Comparison of ENCODE assay signal across 1 cellular context in the genomic region with DNA sequence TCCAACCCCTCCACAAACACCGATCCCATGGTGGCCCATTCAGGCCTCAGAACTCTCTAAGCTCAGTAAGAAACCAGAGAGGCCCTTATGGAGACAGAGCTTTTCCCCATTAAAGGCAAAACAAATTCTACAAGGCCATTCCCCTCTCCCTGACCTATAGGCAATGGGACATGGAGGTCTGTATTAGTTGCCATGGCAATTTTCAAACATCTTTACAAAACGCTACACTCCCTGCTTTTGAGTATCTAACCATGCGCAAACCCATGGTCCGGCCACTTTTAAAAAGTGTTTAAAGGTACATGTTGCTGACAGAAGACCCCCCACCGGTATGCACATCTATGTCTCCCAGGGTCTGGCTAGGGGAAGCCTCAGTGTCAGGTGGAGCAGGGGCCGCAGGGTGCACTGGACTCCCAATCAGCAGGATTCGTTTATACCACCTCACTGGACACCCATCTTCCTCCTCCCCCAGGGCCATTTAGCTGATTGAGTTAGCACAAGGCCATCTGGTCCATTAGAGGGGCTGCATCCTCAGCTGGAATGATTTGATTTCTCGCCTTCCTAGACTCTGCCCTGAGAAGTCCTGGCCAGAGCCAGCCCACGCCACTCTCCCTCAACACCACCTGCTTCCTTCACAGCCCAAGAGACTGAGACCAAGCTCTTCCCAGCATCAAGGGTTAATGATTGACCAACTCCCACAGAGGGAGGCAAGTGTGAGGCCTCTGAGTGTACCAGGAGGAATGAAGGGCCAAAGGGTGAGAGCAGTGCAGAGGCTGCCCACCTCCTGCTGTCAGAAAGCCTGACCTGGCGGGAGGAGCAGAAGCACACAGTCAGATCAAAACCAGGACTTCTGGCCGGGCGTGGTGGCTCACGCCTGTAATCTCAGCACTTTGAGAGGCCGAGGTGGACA.
TF ChIP-seq lines count a peak whose summit lies in the region.

No MANE protein-coding gene starts in this region.

TF ChIP-seq in SK-N-SH, 30 proteins besides CTCF, POLR2A, EP300 and RAD21:
- peak; percentile 63 for TF ChIP-seq CHD2 (IDR thresholded peaks at IDR 0.05; ENCODE audit: low read length, partially characterized antibody)
- TF ChIP-seq, protein P1, sequence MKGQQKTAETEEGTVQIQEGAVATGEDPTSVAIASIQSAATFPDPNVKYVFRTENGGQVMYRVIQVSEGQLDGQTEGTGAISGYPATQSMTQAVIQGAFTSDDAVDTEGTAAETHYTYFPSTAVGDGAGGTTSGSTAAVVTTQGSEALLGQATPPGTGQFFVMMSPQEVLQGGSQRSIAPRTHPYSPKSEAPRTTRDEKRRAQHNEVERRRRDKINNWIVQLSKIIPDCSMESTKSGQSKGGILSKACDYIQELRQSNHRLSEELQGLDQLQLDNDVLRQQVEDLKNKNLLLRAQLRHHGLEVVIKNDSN (IDR thresholded peaks at IDR 0.05; ENCODE audit: borderline replicate concordance, low read depth) = no peak
- TF ChIP-seq, protein P2, sequence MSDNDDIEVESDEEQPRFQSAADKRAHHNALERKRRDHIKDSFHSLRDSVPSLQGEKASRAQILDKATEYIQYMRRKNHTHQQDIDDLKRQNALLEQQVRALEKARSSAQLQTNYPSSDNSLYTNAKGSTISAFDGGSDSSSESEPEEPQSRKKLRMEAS (IDR thresholded peaks at IDR 0.05; ENCODE audit: low read depth) = no peak
- peak; percentile 76 for TF ChIP-seq MXI1 (IDR thresholded peaks at IDR 0.05; ENCODE audit: low read depth, low read length)
- TF ChIP-seq RCOR1 (IDR thresholded peaks at IDR 0.05; ENCODE audit: low read length) = peak; percentile 82; the same call in 1 of the 2 replicates
- TF ChIP-seq FOXJ3 (CRISPR knock-in tag; IDR thresholded peaks at IDR 0.05) = peak; percentile 91
- TF ChIP-seq TCF12 (IDR thresholded peaks at IDR 0.05) = no peak
- TF ChIP-seq NRF1 (IDR thresholded peaks at IDR 0.05; ENCODE audit: low read depth, low read length) = no peak
- TF ChIP-seq, protein P3, sequence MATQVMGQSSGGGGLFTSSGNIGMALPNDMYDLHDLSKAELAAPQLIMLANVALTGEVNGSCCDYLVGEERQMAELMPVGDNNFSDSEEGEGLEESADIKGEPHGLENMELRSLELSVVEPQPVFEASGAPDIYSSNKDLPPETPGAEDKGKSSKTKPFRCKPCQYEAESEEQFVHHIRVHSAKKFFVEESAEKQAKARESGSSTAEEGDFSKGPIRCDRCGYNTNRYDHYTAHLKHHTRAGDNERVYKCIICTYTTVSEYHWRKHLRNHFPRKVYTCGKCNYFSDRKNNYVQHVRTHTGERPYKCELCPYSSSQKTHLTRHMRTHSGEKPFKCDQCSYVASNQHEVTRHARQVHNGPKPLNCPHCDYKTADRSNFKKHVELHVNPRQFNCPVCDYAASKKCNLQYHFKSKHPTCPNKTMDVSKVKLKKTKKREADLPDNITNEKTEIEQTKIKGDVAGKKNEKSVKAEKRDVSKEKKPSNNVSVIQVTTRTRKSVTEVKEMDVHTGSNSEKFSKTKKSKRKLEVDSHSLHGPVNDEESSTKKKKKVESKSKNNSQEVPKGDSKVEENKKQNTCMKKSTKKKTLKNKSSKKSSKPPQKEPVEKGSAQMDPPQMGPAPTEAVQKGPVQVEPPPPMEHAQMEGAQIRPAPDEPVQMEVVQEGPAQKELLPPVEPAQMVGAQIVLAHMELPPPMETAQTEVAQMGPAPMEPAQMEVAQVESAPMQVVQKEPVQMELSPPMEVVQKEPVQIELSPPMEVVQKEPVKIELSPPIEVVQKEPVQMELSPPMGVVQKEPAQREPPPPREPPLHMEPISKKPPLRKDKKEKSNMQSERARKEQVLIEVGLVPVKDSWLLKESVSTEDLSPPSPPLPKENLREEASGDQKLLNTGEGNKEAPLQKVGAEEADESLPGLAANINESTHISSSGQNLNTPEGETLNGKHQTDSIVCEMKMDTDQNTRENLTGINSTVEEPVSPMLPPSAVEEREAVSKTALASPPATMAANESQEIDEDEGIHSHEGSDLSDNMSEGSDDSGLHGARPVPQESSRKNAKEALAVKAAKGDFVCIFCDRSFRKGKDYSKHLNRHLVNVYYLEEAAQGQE (IDR thresholded peaks at IDR 0.05; ENCODE audit: low read depth, low read length) = no peak
- no peak for TF ChIP-seq GABPA (IDR thresholded peaks at IDR 0.05; ENCODE audit: low read depth)
- no peak for TF ChIP-seq POLR2AphosphoS5 (IDR thresholded peaks at IDR 0.05; ENCODE audit: low read depth, low read length)
- no peak for TF ChIP-seq JUND (IDR thresholded peaks at IDR 0.05)
- TF ChIP-seq GATA2 (CRISPR knock-in tag; IDR thresholded peaks at IDR 0.05) = no peak
- TF ChIP-seq, protein P4, sequence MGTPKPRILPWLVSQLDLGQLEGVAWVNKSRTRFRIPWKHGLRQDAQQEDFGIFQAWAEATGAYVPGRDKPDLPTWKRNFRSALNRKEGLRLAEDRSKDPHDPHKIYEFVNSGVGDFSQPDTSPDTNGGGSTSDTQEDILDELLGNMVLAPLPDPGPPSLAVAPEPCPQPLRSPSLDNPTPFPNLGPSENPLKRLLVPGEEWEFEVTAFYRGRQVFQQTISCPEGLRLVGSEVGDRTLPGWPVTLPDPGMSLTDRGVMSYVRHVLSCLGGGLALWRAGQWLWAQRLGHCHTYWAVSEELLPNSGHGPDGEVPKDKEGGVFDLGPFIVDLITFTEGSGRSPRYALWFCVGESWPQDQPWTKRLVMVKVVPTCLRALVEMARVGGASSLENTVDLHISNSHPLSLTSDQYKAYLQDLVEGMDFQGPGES (IDR thresholded peaks at IDR 0.05; ENCODE audit: low read depth, low read length) = no peak
TF ChIP-seq in SK-N-SH: peak in this region for 4.
